ENCODE assay signal across 8 cellular contexts in genomic region chr10:133393401-133394063, GRCh38. TPM values are rescaled to one million over a fixed set of nuclear protein-coding genes. Genes with fewer than 3 reads are reported as not detected.
DNase-seq lines count a peak whose midpoint lies in the region; ATAC-seq and TF ChIP-seq lines count a peak whose summit lies in the region.

No MANE protein-coding gene starts in this region.

- peaks cover 0 to 35% (median 22%) of the 10 kb centered on the region in 6 donors for H3K36me3 ChIP-seq in spleen

- peaks cover 5% of the 10 kb centered on the region for H3K23me2 ChIP-seq in H9 (ENCODE audit: insufficient read length, low read depth, low read length, poor library complexity, severe bottlenecking)

- no peak overlapping the region for H3T11ph ChIP-seq in H9 (ENCODE audit: low read length)

- POLR2A ChIA-PET in activated B cell treated with CpG ODN at 0.5 μM for 24 hours (lab: Charles Lee): interaction anchor here (1.0 to 6.5 kb wide), 7 partner anchors 12 to 36 kb away, joined by 3 to 52 read pairs (median 8); partner anchors contain the start of genes ECHS1, FUOM and PAOX

- H3K27me3 ChIP-seq in H9 (ENCODE audit: insufficient read depth, low read length) (no peaks in the 10 kb centered on the region), right cardiac atrium (ENCODE audit: control insufficient read depth, insufficient read depth) (no peaks in the 10 kb centered on the region), spleen (replicated peaks in 1 of 7) (no peaks in the 10 kb centered on the region)

- no peak overlapping the region for H3K27ac ChIP-seq in H9 (ENCODE audit: insufficient read length, low read depth, low read length)
- no peak overlapping the region for H3K27ac ChIP-seq in right cardiac atrium (ENCODE audit: low read length)
- peak overlapping the region; percentile 83 to 94 (median 86) for H3K27ac ChIP-seq in spleen

- intact Hi-C loops in activated B cell treated with CpG ODN at 0.5 μM for 24 hours (cut with micrococcal nuclease): loop anchor here (1.0 to 2.0 kb wide), 6 partner anchors 14 to 127 kb away; partner anchors contain the start of genes ECHS1 and PAOX
- intact Hi-C loops in right cardiac atrium (cut with DNase I): no loop called here
- intact Hi-C loops in spleen (cut with DNase I; ENCODE audit: low total_unique reads): no loop called here

- ATAC-seq in activated B cell treated with CpG ODN at 0.5 μM for 24 hours (ENCODE audit: low read depth): no peak
- no peak for ATAC-seq in right cardiac atrium
- no peak for ATAC-seq in HG03439 (IDR thresholded peaks at IDR 0.05; ENCODE audit: unreplicated experiment)

- DNase-seq in H9 (peak; percentile 31), activated B cell treated with CpG ODN at 0.5 μM for 24 hours (no peak), right cardiac atrium (peak in 2 of 3 donors; percentile 35 to 46), spleen (no peak), amniotic stem cell (lab: John Stamatoyannopoulos, UW) (no peak), 8988T (no peak), NCI-H2029 treated with DMSO at 0.1 percent for 48 hours (lab: John Stamatoyannopoulos, UW) (no peak)

- no peak overlapping the region for H2BK120ac ChIP-seq in H9 (ENCODE audit: low read depth, low read length, poor library complexity, severe bottlenecking)

- peak overlapping the region; percentile 60 for H3K4me3 ChIP-seq in right cardiac atrium (ENCODE audit: low read length)
- H3K4me3 ChIP-seq in spleen: peak overlapping the region; percentile 67 to 94 (median 86)

- no peaks in the 10 kb centered on the region for H3K4me1 ChIP-seq in H9 (ENCODE audit: insufficient read depth, low read length)
- no peaks in the 10 kb centered on the region for H3K4me1 ChIP-seq in right cardiac atrium (ENCODE audit: control insufficient read depth, insufficient read depth, low read length)
- peaks cover 27 to 83% (median 66%) of the 10 kb centered on the region in 6 donors for H3K4me1 ChIP-seq in spleen

- H2AFZ ChIP-seq in H9 (ENCODE audit: low read length): no peak overlapping the region

- H3K56ac ChIP-seq in H9 (ENCODE audit: insufficient read length, low read depth, low read length): no peak overlapping the region

- peaks cover 9 to 12% of the 10 kb centered on the region in 2 experiments for H3K4me1 Mint-ChIP-seq in H9
- H3K4me1 Mint-ChIP-seq in activated B cell treated with CpG ODN at 0.5 μM for 24 hours: peaks cover 68% of the 10 kb centered on the region

- no peak overlapping the region for H2BK5ac ChIP-seq in H9 (ENCODE audit: insufficient read length, low read length)

- peaks cover 3% of the 10 kb centered on the region; the same call in 1 of the 2 replicates for H3K79me2 ChIP-seq in H9 (ENCODE audit: insufficient read depth, low read length)

- H2BK12ac ChIP-seq in H9 (ENCODE audit: insufficient read length, low read depth, low read length): no peak overlapping the region

- H4K20me1 ChIP-seq in H9 (ENCODE audit: control insufficient read depth, insufficient read depth, insufficient read length): no peaks in the 10 kb centered on the region

- no CpG with 5 or more reads among the region's 27 CpGs for WGBS in H9 (ENCODE audit: extremely low coverage, insufficient read length, low lambda C conversion rate)
- WGBS in right cardiac atrium: 34% methylated on average over 27 of the region's 27 CpGs
- 33 to 36% (median 35%) methylated on average over 27 of the region's 27 CpGs for WGBS in spleen, 5 donors

- H3K9me3 ChIP-seq in H9 (ENCODE audit: control insufficient read depth, low read depth, low read length): no peaks in the 10 kb centered on the region
- no peaks in the 10 kb centered on the region for H3K9me3 ChIP-seq in right cardiac atrium (ENCODE audit: control insufficient read depth, low read length)
- H3K9me3 ChIP-seq in spleen: no peaks in the 10 kb centered on the region

- no peak overlapping the region for H3K9ac ChIP-seq in H9 (ENCODE audit: extremely low read depth, insufficient read length, low read length)

- H3K79me1 ChIP-seq in H9 (ENCODE audit: insufficient read depth, low read depth, low read length, poor library complexity, severe bottlenecking): peaks cover 4% of the 10 kb centered on the region

- H3K27ac Mint-ChIP-seq in H9 (peak overlapping the region; percentile 77 to 92 (median 88); a peak in 6 of 7 replicates), activated B cell treated with CpG ODN at 0.5 μM for 24 hours (peak overlapping the region; percentile 70)

- H2BK20ac ChIP-seq in H9 (ENCODE audit: low read depth, low read length, poor library complexity, severe bottlenecking): no peak overlapping the region

- TF ChIP-seq CTCF in H9 (conservative IDR thresholded peaks at IDR 0.05): no peak
- no peak for TF ChIP-seq CTCF in activated B cell treated with CpG ODN at 0.5 μM for 24 hours (IDR thresholded peaks at IDR 0.05)
- TF ChIP-seq CTCF in spleen (IDR thresholded peaks at IDR 0.05 in 8 of 11, conservative IDR thresholded peaks at IDR 0.05 in 3 of 11): no peak

- no peak overlapping the region for H3K23ac ChIP-seq in H9 (ENCODE audit: insufficient read length, low read depth, low read length)

- H3K4ac ChIP-seq in H9 (ENCODE audit: low read depth, low read length): no peak overlapping the region

- H3K14ac ChIP-seq in H9 (ENCODE audit: insufficient read depth, low read length): no peak overlapping the region

- no peak overlapping the region for H4K8ac ChIP-seq in H9 (replicated peaks; ENCODE audit: insufficient read length, low read depth, low read length)

- H2AK5ac ChIP-seq in H9 (ENCODE audit: insufficient read length, low read length): no peak overlapping the region

- peaks cover 25 to 30% (median 29%) of the 10 kb centered on the region in 3 experiments for H3K36me3 Mint-ChIP-seq in H9 (ENCODE audit: insufficient read depth in 1 of 3, low read depth in 3 of 3)
- H3K36me3 Mint-ChIP-seq in activated B cell treated with CpG ODN at 0.5 μM for 24 hours (ENCODE audit: low read depth): peaks cover 30% of the 10 kb centered on the region

- no peak overlapping the region for H2BK15ac ChIP-seq in H9 (ENCODE audit: low read depth, low read length)

- H3K4me3 Mint-ChIP-seq in H9 (peak overlapping the region; percentile 78 to 89), activated B cell treated with CpG ODN at 0.5 μM for 24 hours (peak overlapping the region; percentile 88)

- peak overlapping the region; percentile 39 for H3K4me2 ChIP-seq in H9 (ENCODE audit: insufficient read depth, insufficient read length, low read length)

- TF ChIP-seq POLR2A in spleen (IDR thresholded peaks at IDR 0.05): no peak

- H4K91ac ChIP-seq in H9 (ENCODE audit: insufficient read length, low read depth, low read length): no peak overlapping the region

- CTCF ChIA-PET in activated B cell treated with CpG ODN at 0.5 μM for 24 hours (lab: Charles Lee): no interaction called here

- no peak overlapping the region for H3K18ac ChIP-seq in H9 (ENCODE audit: insufficient read length, low read depth, low read length)

- H3K9me3 Mint-ChIP-seq in H9: no peaks in the 10 kb centered on the region; a peak in 1 of 5 replicates
- H3K9me3 Mint-ChIP-seq in activated B cell treated with CpG ODN at 0.5 μM for 24 hours: no peaks in the 10 kb centered on the region

- H3K27me3 Mint-ChIP-seq in H9 (ENCODE audit: low read depth): no peaks in the 10 kb centered on the region
- no peaks in the 10 kb centered on the region for H3K27me3 Mint-ChIP-seq in activated B cell treated with CpG ODN at 0.5 μM for 24 hours

- no peak overlapping the region for H4K5ac ChIP-seq in H9 (ENCODE audit: insufficient read length, low read depth, low read length)

RNA-seq across cellular contexts. Expression of gene MTG1, which starts 0.4 kb away (rescaled TPM):
- total RNA-seq in H9 (2021) (61.4 and 65.3 TPM in 2 replicates), activated B cell treated with CpG ODN at 0.5 μM for 24 hours (67.6 and 83.1 TPM in 2 replicates), right cardiac atrium (10 to 100 TPM; 17.2 to 21.7 (median 19.9) TPM), spleen (10 to 100 TPM; 35.4 to 82.9 (median 63.7) TPM)
- polyA plus RNA-seq in right cardiac atrium (25.3 TPM), spleen (100 to 1,000 TPM in 2 of 3 donors, 10 to 100 TPM in 1; 55.1 to 122 (median 101) TPM)

RNA-seq across cellular contexts. Expression of gene PAOX, which starts 14.5 kb away (rescaled TPM):
- total RNA-seq in H9 (2021) (5.3 and 5.6 TPM in 2 replicates), activated B cell treated with CpG ODN at 0.5 μM for 24 hours (14.1 and 16.9 TPM in 2 replicates), right cardiac atrium (1 to 10 TPM; 2.9 to 3.4 (median 3.2) TPM), spleen (10 to 100 TPM; 16.2 to 34.0 (median 22.8) TPM)
- polyA plus RNA-seq in right cardiac atrium (2.7 TPM), spleen (10 to 100 TPM; 15.4 to 26.0 (median 19.3) TPM)

RNA-seq across cellular contexts. Expression of gene ECHS1, which starts 20.4 kb away (rescaled TPM):
- total RNA-seq in H9 (2021) (94.1 and 100 TPM in 2 replicates), activated B cell treated with CpG ODN at 0.5 μM for 24 hours (37.7 and 39.4 TPM in 2 replicates), right cardiac atrium (100 to 1,000 TPM in 2 of 4 donors, 10 to 100 TPM in 2; 91.0 to 124 (median 107) TPM), spleen (10 to 100 TPM; 29.8 to 46.2 (median 44.8) TPM)
- polyA plus RNA-seq in right cardiac atrium (177 TPM), spleen (10 to 100 TPM; 54.8 to 81.2 (median 62.7) TPM)

RNA-seq across cellular contexts. Expression of gene SPRN, which starts 30.9 kb away (rescaled TPM):
- total RNA-seq in H9 (2021) (0.42 TPM in 2 replicates), activated B cell treated with CpG ODN at 0.5 μM for 24 hours (not detected in 2 replicates), right cardiac atrium (not detected), spleen (under 1 TPM in 3 of 7 donors, not detected in 4; 0.14 to 0.22 (median 0.14) TPM)
- polyA plus RNA-seq in right cardiac atrium (0.11 TPM), spleen (under 1 TPM; 0.20 to 0.58 (median 0.41) TPM)

RNA-seq across cellular contexts. Expression of gene FUOM, which starts 35.7 kb away (rescaled TPM):
- total RNA-seq in H9 (2021) (39.6 and 41.8 TPM in 2 replicates), activated B cell treated with CpG ODN at 0.5 μM for 24 hours (37.2 and 39.1 TPM in 2 replicates), right cardiac atrium (10 to 100 TPM; 19.7 to 25.0 (median 21.8) TPM), spleen (10 to 100 TPM; 25.3 to 36.5 (median 27.7) TPM)
- polyA plus RNA-seq in right cardiac atrium (26.9 TPM), spleen (10 to 100 TPM; 43.8 to 79.6 (median 47.9) TPM)

Comparison
In these comparisons a context has a peak if more than half of its experiments do, and no peak if none do; other contexts are left out.
1. DNase-seq: peak in H9 (single experiment) and right cardiac atrium (2 of 3); none in activated B cell treated with CpG ODN at 0.5 μM for 24 hours (single experiment), spleen (single experiment), amniotic stem cell (single experiment), 8988T (single experiment) and NCI-H2029 treated with DMSO at 0.1 percent for 48 hours (single experiment).
2. H3K27ac ChIP-seq: peak in spleen (8 of 8); none in H9 (single experiment) and right cardiac atrium (single experiment).